In genomic region chr3:69079269-69080159, GRCh38 we compare ENCODE assay signal across 7 cellular contexts. TPM values are rescaled to one million over a fixed set of nuclear protein-coding genes. Genes with fewer than 3 reads are reported as not detected.
DNase-seq lines count a peak whose midpoint lies in the region; ATAC-seq, FAIRE-seq and TF ChIP-seq lines count a peak whose summit lies in the region.

No MANE protein-coding gene starts in this region.

- H3K36me3 Mint-ChIP-seq in activated T-cell treated with anti-CD3 and anti-CD28 coated beads, Interleukin-2, amount 50 U/mL, for 4 hours (ENCODE audit: insufficient read depth), result peaks cover 5% of the 10 kb centered on the region
- peaks cover 5% of the 10 kb centered on the region for H3K36me3 Mint-ChIP-seq in progenitor cell of endocrine pancreas (ENCODE audit: insufficient read depth)

- DNase-seq in GM18507 (ENCODE audit: extremely low spot score, insufficient read length, low read depth) (no peak), Right ventricle myocardium superior (peak; percentile 47), progenitor cell of endocrine pancreas (ENCODE audit: low spot score, unreplicated experiment) (peak; percentile 15)
- DNase-seq in activated T-cell treated with anti-CD3 and anti-CD28 coated beads, Interleukin-2, amount 50 U/mL, for 4 hours, result no peak

- intact Hi-C loops in Right ventricle myocardium superior (cut with DNase I), result no loop called here

- FAIRE-seq in GM18507 (lab: Jason Lieb, UNC), result peak; percentile 71

- H3K4me1 Mint-ChIP-seq in activated T-cell treated with anti-CD3 and anti-CD28 coated beads, Interleukin-2, amount 50 U/mL, for 4 hours (ENCODE audit: low read depth), result peaks cover 67% of the 10 kb centered on the region
- peaks cover 36% of the 10 kb centered on the region for H3K4me1 Mint-ChIP-seq in progenitor cell of endocrine pancreas (ENCODE audit: low read depth)

- ATAC-seq in HG03354 (IDR thresholded peaks at IDR 0.05; ENCODE audit: poor library complexity, severe bottlenecking, unreplicated experiment) (peak; percentile 27), Right ventricle myocardium superior (ENCODE audit: poor library complexity) (peak; percentile 42), HG03457 (IDR thresholded peaks at IDR 0.05; ENCODE audit: unreplicated experiment) (no peak), GM18519 (IDR thresholded peaks at IDR 0.05; ENCODE audit: low FRiP score, unreplicated experiment) (no peak)
- peak; percentile 24 to 34 for ATAC-seq in activated T-cell treated with anti-CD3 and anti-CD28 coated beads, Interleukin-2, amount 50 U/mL, for 4 hours

- peak overlapping the region; percentile 81 for H3K4me3 Mint-ChIP-seq in activated T-cell treated with anti-CD3 and anti-CD28 coated beads, Interleukin-2, amount 50 U/mL, for 4 hours
- H3K4me3 Mint-ChIP-seq in progenitor cell of endocrine pancreas (ENCODE audit: low read depth), result peak overlapping the region; percentile 89

- no peaks in the 10 kb centered on the region for H3K9me3 Mint-ChIP-seq in activated T-cell treated with anti-CD3 and anti-CD28 coated beads, Interleukin-2, amount 50 U/mL, for 4 hours
- no peaks in the 10 kb centered on the region for H3K9me3 Mint-ChIP-seq in progenitor cell of endocrine pancreas (ENCODE audit: low read depth)

- H3K27me3 Mint-ChIP-seq in activated T-cell treated with anti-CD3 and anti-CD28 coated beads, Interleukin-2, amount 50 U/mL, for 4 hours (ENCODE audit: low read depth), result no peaks in the 10 kb centered on the region
- H3K27me3 Mint-ChIP-seq in progenitor cell of endocrine pancreas, result no peaks in the 10 kb centered on the region

- peak overlapping the region; percentile 96 for H3K27ac Mint-ChIP-seq in progenitor cell of endocrine pancreas

- TF ChIP-seq CTCF in progenitor cell of endocrine pancreas (IDR thresholded peaks at IDR 0.05; ENCODE audit: unreplicated experiment), result no peak

RNA-seq across cellular contexts. Expression of gene UBA3, which starts 0.7 kb away (rescaled TPM):
- 10 to 100 TPM; 59.3 to 62.6 (median 61.6) TPM for total RNA-seq in activated T-cell treated with anti-CD3 and anti-CD28 coated beads, Interleukin-2, amount 50 U/mL, for 4 hours
- 84.4 TPM for total RNA-seq in Right ventricle myocardium superior
- 76.2 and 86.9 TPM in 2 replicates for total RNA-seq in progenitor cell of endocrine pancreas

RNA-seq across cellular contexts. Expression of gene ARL6IP5, which starts 5.2 kb away (rescaled TPM):
- total RNA-seq in activated T-cell treated with anti-CD3 and anti-CD28 coated beads, Interleukin-2, amount 50 U/mL, for 4 hours, result 10 to 100 TPM; 50.1 to 58.6 (median 58.5) TPM
- 184 TPM for total RNA-seq in Right ventricle myocardium superior
- 48.5 and 55.4 TPM in 2 replicates for total RNA-seq in progenitor cell of endocrine pancreas

RNA-seq across cellular contexts. Expression of gene TMF1, which starts 27.4 kb away (rescaled TPM):
- total RNA-seq in activated T-cell treated with anti-CD3 and anti-CD28 coated beads, Interleukin-2, amount 50 U/mL, for 4 hours, result 10 to 100 TPM; 21.0 to 27.4 (median 23.6) TPM
- 16.6 TPM for total RNA-seq in Right ventricle myocardium superior
- total RNA-seq in progenitor cell of endocrine pancreas, result 30.1 and 34.2 TPM in 2 replicates

RNA-seq across cellular contexts. Expression of gene LMOD3, which starts 42.9 kb away (rescaled TPM):
- not detected for total RNA-seq in activated T-cell treated with anti-CD3 and anti-CD28 coated beads, Interleukin-2, amount 50 U/mL, for 4 hours
- total RNA-seq in Right ventricle myocardium superior, result 148 TPM
- not detected in 2 replicates for total RNA-seq in progenitor cell of endocrine pancreas

Comparison
In these comparisons a context has a peak if more than half of its experiments do, and no peak if none do; other contexts are left out.
1. DNase-seq: peak in Right ventricle myocardium superior (single experiment) and progenitor cell of endocrine pancreas (single experiment); none in GM18507 (single experiment) and activated T-cell treated with anti-CD3 and anti-CD28 coated beads, Interleukin-2, amount 50 U/mL, for 4 hours (single experiment).
2. ATAC-seq: peak in HG03354 (single experiment), activated T-cell treated with anti-CD3 and anti-CD28 coated beads, Interleukin-2, amount 50 U/mL, for 4 hours (2 of 2) and Right ventricle myocardium superior (single experiment); none in HG03457 (single experiment) and GM18519 (single experiment).